In the genomic region with DNA sequence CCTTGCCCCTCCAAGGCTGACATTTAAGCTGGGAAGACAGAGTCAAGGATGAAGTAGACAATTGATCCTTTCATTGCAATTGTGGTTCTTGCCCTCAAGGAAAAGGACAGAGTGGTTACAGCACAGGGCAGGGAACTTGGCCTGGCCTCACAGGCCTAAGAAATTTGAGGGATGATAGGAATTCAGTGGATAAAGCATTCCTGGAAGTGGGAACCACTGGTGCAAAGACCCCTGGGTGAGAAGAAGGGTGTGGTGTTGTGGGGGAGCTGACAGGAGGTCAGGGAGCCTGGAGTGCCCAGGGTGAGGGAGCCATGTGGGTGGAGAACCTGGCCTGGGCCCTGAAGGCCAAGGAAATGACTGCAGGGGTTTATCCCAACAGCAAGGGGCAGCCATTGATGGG, we compare ENCODE assay signal across 19 cellular contexts.
A peak's percentile ranks its signal among the peaks of the same experiment; 100 is the strongest.
DNase-seq lines count a peak whose midpoint lies in the region; ATAC-seq and TF ChIP-seq lines count a peak whose summit lies in the region.
"Had no signal": no experiment of that assay in that cellular context is flagged by ENCODE, and none has a peak within 500 bp of the region (broad histone marks: within the 10 kb centered on the region; RNA-seq: fewer than 3 reads in every experiment).

No MANE protein-coding gene starts in this region.

- H3K27me3 ChIP-seq in ACC112 (ENCODE audit: insufficient read depth, low read length), result no peaks in the 10 kb centered on the region
- H3K27me3 ChIP-seq: body of pancreas had no signal

- H3K79me2 ChIP-seq in ACC112 (ENCODE audit: control insufficient read depth, insufficient read depth, low read length, unreplicated experiment), result no peaks in the 10 kb centered on the region
- H3K79me2 ChIP-seq: parathyroid adenoma had no signal

- in situ Hi-C loops in SK-MEL-5 (cut with HindIII; ENCODE audit: low pct_unique_long_range_greater_than_20kb, low sequenced_read_pairs), result no loop called here

- H3K36me3 ChIP-seq in ACC112 (ENCODE audit: insufficient read depth, low read length) (no peaks in the 10 kb centered on the region), HEK293 (ENCODE audit: control insufficient read depth in 2 of 2, insufficient read depth in 1 of 2, low read length in 2 of 2) (no peaks in the 10 kb centered on the region)

- H3K4me3 Mint-ChIP-seq in memory B cell, result no peak overlapping the region
- peak overlapping the region in 1 of 3 donors; percentile 77 for H3K4me3 Mint-ChIP-seq in T-cell
- H3K4me3 Mint-ChIP-seq: WTC11 had no signal

- DNase-seq in SK-MEL-5 (ENCODE audit: low read depth, low spot score) (peak; percentile 84), memory B cell (ENCODE audit: low spot score in 2 of 2) (no peak), mesenteric fat pad (ENCODE audit: low spot score) (no peak), T-cell (no peak), cardiac septum (ENCODE audit: low spot score) (no peak)
- DNase-seq: activated gamma-delta T cell; body of pancreas; dorsolateral prefrontal cortex; kidney glomerular epithelial cell; NCI-H187 treated with DMSO at 0.1 percent for 48 hours; NCI-H526 treated with DMSO at 0.1 percent for 48 hours; stimulated activated naive B cell treated with anti-CD40 and anti-IgM and Interleukin-4, amounts not matched to agents 10 μg/mL and 1 μg/mL and 100 μg/mL, for 72 hours; T-helper 1 cell had no signal

- intact Hi-C loops in cardiac septum (cut with DNase I), result loop anchor here (10.0 kb wide), 1 partner anchor 381 kb away; a partner anchor contains a TSS

- ATAC-seq in memory B cell (ENCODE audit: low read depth), result no peak
- ATAC-seq in T-cell (replicated peaks in 1 of 4), result no peak
- no peak for ATAC-seq in HG03095 (IDR thresholded peaks at IDR 0.05; ENCODE audit: unreplicated experiment)
- ATAC-seq: body of pancreas; stimulated activated naive B cell treated with anti-CD40 and anti-IgM and Interleukin-4, amounts not matched to agents 10 μg/mL and 1 μg/mL and 100 μg/mL, for 72 hours; WTC11 had no signal

- POLR2A ChIA-PET in HEK293 (lab: Yijun Ruan, JAX), result no interaction called here
- POLR2A ChIA-PET in T-cell (lab: Charles Lee), result no interaction called here

- H3K4me1 ChIP-seq in ACC112 (ENCODE audit: control insufficient read depth, insufficient read depth, low read length, unreplicated experiment) (peaks cover 46% of the 10 kb centered on the region), HEK293 (ENCODE audit: control insufficient read depth, insufficient read depth, low read length) (peaks cover 14% of the 10 kb centered on the region)
- H3K4me1 ChIP-seq: body of pancreas, parathyroid adenoma had no signal

- CTCF ChIA-PET in HEK293 (lab: Yijun Ruan, JAX), result interaction anchor here (2.2 to 3.9 kb wide), 2 partner anchors 10 to 12 kb away, joined by 12 to 25 read pairs; no protein-coding TSS in a partner anchor
- CTCF ChIA-PET in T-cell (lab: Charles Lee), result interaction anchor here (0.9 to 1.1 kb wide), 2 partner anchors 9 kb away, joined by 3 to 4 read pairs; no protein-coding TSS in a partner anchor

- H3K4me3 ChIP-seq in ACC112 (ENCODE audit: low read depth, low read length), result no peak overlapping the region
- no peak overlapping the region for H3K4me3 ChIP-seq in HEK293 (ENCODE audit: low read depth, low read length)
- H3K4me3 ChIP-seq: body of pancreas had no signal

- H2AFZ ChIP-seq in ACC112 (ENCODE audit: low read length, unreplicated experiment), result peak overlapping the region; percentile 58
- H2AFZ ChIP-seq: parathyroid adenoma had no signal

- H3K27ac ChIP-seq in ACC112 (ENCODE audit: low read depth, low read length) (peak overlapping the region; percentile 94), HEK293 (ENCODE audit: extremely low read depth, low read depth, low read length) (no peak overlapping the region)
- H3K27ac ChIP-seq: HL-60, parathyroid adenoma had no signal

- no peaks in the 10 kb centered on the region for H3K9me3 ChIP-seq in HEK293 (ENCODE audit: control insufficient read depth, insufficient read depth, low read depth, low read length)
- H3K9me3 ChIP-seq: body of pancreas had no signal

- H3K27me3 Mint-ChIP-seq in memory B cell, result no peaks in the 10 kb centered on the region
- H3K27me3 Mint-ChIP-seq in T-cell, result peaks cover 4 to 21% of the 10 kb centered on the region in 2 donors

- peak overlapping the region; percentile 17 for H3K27ac Mint-ChIP-seq in memory B cell
- no peak overlapping the region for H3K27ac Mint-ChIP-seq in T-cell
- H3K27ac Mint-ChIP-seq: stimulated activated naive B cell treated with anti-CD40 and anti-IgM and Interleukin-4, amounts not matched to agents 10 μg/mL and 1 μg/mL and 100 μg/mL, for 72 hours; WTC11 had no signal

- TF ChIP-seq CTCF in HEK293 (tag by site-specific recombination; IDR thresholded peaks at IDR 0.05), result no peak

- H3K4me1 Mint-ChIP-seq in memory B cell (peaks cover 26% of the 10 kb centered on the region), T-cell (peaks cover 41 to 54% (median 47%) of the 10 kb centered on the region in 3 donors)
- H3K4me1 Mint-ChIP-seq: WTC11 had no signal

- H3K36me3 Mint-ChIP-seq in memory B cell (peaks cover 2% of the 10 kb centered on the region), T-cell (no peaks in the 10 kb centered on the region)
- H3K36me3 Mint-ChIP-seq: WTC11 had no signal

- H3K9me3 Mint-ChIP-seq in memory B cell, result no peaks in the 10 kb centered on the region
- no peaks in the 10 kb centered on the region for H3K9me3 Mint-ChIP-seq in T-cell

TF ChIP-seq in HEK293, 187 proteins besides CTCF, POLR2A, EP300 and RAD21:
- TF ChIP-seq GLIS2 (tag by site-specific recombination; IDR thresholded peaks at IDR 0.05) (peak; percentile 23; the same call in 1 of the 2 replicates), ZNF211 (tag by site-specific recombination; IDR thresholded peaks at IDR 0.05; ENCODE audit: low read depth) (no peak), ZIC2 (tag by site-specific recombination; IDR thresholded peaks at IDR 0.05) (peak; percentile 51)
